8 cellular contexts compared by ENCODE assay signal in genomic region chr3:172711457-172711800, GRCh38. TPM values are rescaled to one million over a fixed set of nuclear protein-coding genes. Genes with fewer than 3 reads are reported as not detected.
DNase-seq lines count a peak whose midpoint lies in the region; ATAC-seq and TF ChIP-seq lines count a peak whose summit lies in the region.

No MANE protein-coding gene starts in this region.

- H3K4me2 ChIP-seq in neural cell (ENCODE audit: low read length) = peak overlapping the region; percentile 45

- H3K9ac ChIP-seq in neural cell (ENCODE audit: low read length) = no peak overlapping the region

- no peaks in the 10 kb centered on the region for H3K9me3 ChIP-seq in Panc1 (ENCODE audit: control insufficient read depth, insufficient read depth, low read depth, low read length)
- no peaks in the 10 kb centered on the region for H3K9me3 ChIP-seq in effector memory CD4-positive, alpha-beta T cell (ENCODE audit: control insufficient read depth, low read length)
- H3K9me3 ChIP-seq in neural cell (ENCODE audit: low read length) = no peaks in the 10 kb centered on the region

- intact Hi-C loops in Panc1 (cut with micrococcal nuclease; ENCODE audit: unreplicated experiment) = loop anchor here (2.0 kb wide), 1 partner anchor 39 kb away; no protein-coding TSS in a partner anchor

- no peak for TF ChIP-seq RAD21 in neural cell (conservative IDR thresholded peaks at IDR 0.05)

- H3F3A ChIP-seq in neural cell (ENCODE audit: insufficient read depth, low read length, poor library complexity, severe bottlenecking) = no peaks in the 10 kb centered on the region

- no peaks in the 10 kb centered on the region for H3K27me3 ChIP-seq in Panc1 (ENCODE audit: control insufficient read depth, insufficient read depth, low read length)
- H3K27me3 ChIP-seq in effector memory CD4-positive, alpha-beta T cell (replicated peaks; ENCODE audit: control insufficient read depth, insufficient read depth, low read length, poor library complexity, severe bottlenecking) = no peaks in the 10 kb centered on the region
- H3K27me3 ChIP-seq in neural cell (ENCODE audit: insufficient read depth, low read depth, low read length) = peaks cover 5% of the 10 kb centered on the region

- H3K4me3 ChIP-seq in Panc1 (ENCODE audit: low read depth in 2 of 2, low read length in 2 of 2) = peak overlapping the region; percentile 81 to 94
- H3K4me3 ChIP-seq in effector memory CD4-positive, alpha-beta T cell (ENCODE audit: insufficient read depth, low read depth, low read length, poor library complexity, severe bottlenecking) = peak overlapping the region; percentile 94
- peak overlapping the region; percentile 82 for H3K4me3 ChIP-seq in neural cell (ENCODE audit: low read length)

- in situ Hi-C loops in Panc1 (cut with HindIII; ENCODE audit: low pct_unique_long_range_greater_than_20kb, low sequenced_read_pairs) = no loop called here

- no peaks in the 10 kb centered on the region for H4K20me1 ChIP-seq in neural cell (ENCODE audit: insufficient read depth)

- TF ChIP-seq EP300 in neural cell (conservative IDR thresholded peaks at IDR 0.05; ENCODE audit: poor library complexity, severe bottlenecking) = no peak

- POLR2A ChIA-PET in Panc1 (lab: Charles Lee) = no interaction called here

- no peaks in the 10 kb centered on the region for H3K9me2 ChIP-seq in neural cell (ENCODE audit: insufficient read depth, low read length)

- BruUV-seq in Panc1 (replicated peaks; lab: Mats Ljungman, UMichigan) = TSS peak; percentile 79

- CTCF ChIA-PET in Panc1 (lab: Charles Lee) = interaction anchor here (0.5 to 1.6 kb wide), 2 partner anchors 38 to 88 kb away, joined by 6 to 10 read pairs; no protein-coding TSS in a partner anchor

- H3K79me2 ChIP-seq in neural cell (replicated peaks; ENCODE audit: insufficient read depth, low read length) = no peaks in the 10 kb centered on the region

- H3K36me3 ChIP-seq in Panc1 (ENCODE audit: control insufficient read depth, insufficient read depth, low read length) = 0 out of 2 replicates have a peak, but pooled peaks cover 5% of the 10 kb centered on the region
- no peaks in the 10 kb centered on the region for H3K36me3 ChIP-seq in effector memory CD4-positive, alpha-beta T cell (ENCODE audit: control insufficient read depth, insufficient read depth, low read length)
- no peaks in the 10 kb centered on the region for H3K36me3 ChIP-seq in neural cell (ENCODE audit: insufficient read depth, low read length)

- peak overlapping the region; percentile 96 for H3K27ac ChIP-seq in Panc1 (ENCODE audit: low read length)
- no peak overlapping the region for H3K27ac ChIP-seq in effector memory CD4-positive, alpha-beta T cell (ENCODE audit: insufficient read depth, low read length, poor library complexity, severe bottlenecking)
- no peak overlapping the region for H3K27ac ChIP-seq in neural cell (ENCODE audit: low read length)

- TF ChIP-seq CTCF in Panc1 (IDR thresholded peaks at IDR 0.05) (no peak; the same call in 1 of the 2 replicates), neural cell (IDR thresholded peaks at IDR 0.05; ENCODE audit: poor library complexity, severe bottlenecking) (no peak)

- ATAC-seq in GM21619 (IDR thresholded peaks at IDR 0.05; ENCODE audit: unreplicated experiment) = peak; percentile 0
- ATAC-seq in Panc1 = peak; percentile 29
- no peak for ATAC-seq in HG03442 (IDR thresholded peaks at IDR 0.05; ENCODE audit: unreplicated experiment)

- H2AFZ ChIP-seq in neural cell (ENCODE audit: low read depth, low read length) = peak overlapping the region; percentile 46

- DNase-seq in AML-193 (lab: John Stamatoyannopoulos, UW) (peak; percentile 91 to 94), Panc1 (ENCODE audit: low read depth, low spot score) (no peak), NCI-H510A treated with DMSO at 0.1 percent for 48 hours (lab: John Stamatoyannopoulos, UW) (no peak), amniotic stem cell (lab: John Stamatoyannopoulos, UW) (no peak)
- no peak for DNase-seq in effector memory CD4-positive, alpha-beta T cell

- H3K4me1 ChIP-seq in Panc1 (ENCODE audit: control insufficient read depth, insufficient read depth, low read length) = peaks cover 38% of the 10 kb centered on the region
- peaks cover 6% of the 10 kb centered on the region for H3K4me1 ChIP-seq in effector memory CD4-positive, alpha-beta T cell (ENCODE audit: control insufficient read depth, insufficient read depth, low read length, poor library complexity, severe bottlenecking)

TF ChIP-seq in neural cell, 6 proteins besides CTCF, POLR2A, EP300 and RAD21:
- no peak for TF ChIP-seq EZH2 (IDR thresholded peaks at IDR 0.05; ENCODE audit: borderline replicate concordance, insufficient read depth, low read length, poor library complexity, severe bottlenecking)
- TF ChIP-seq POLR2AphosphoS5 (IDR thresholded peaks at IDR 0.05) = no peak
- TF ChIP-seq REST (IDR thresholded peaks at IDR 0.05; ENCODE audit: borderline replicate concordance) = no peak
- no peak for TF ChIP-seq SMC3 (conservative IDR thresholded peaks at IDR 0.05; ENCODE audit: poor library complexity)
- TF ChIP-seq MXI1 (conservative IDR thresholded peaks at IDR 0.05; ENCODE audit: poor library complexity, severe bottlenecking) = no peak
- no peak for TF ChIP-seq TAF1 (IDR thresholded peaks at IDR 0.05; ENCODE audit: low read depth)

RNA-seq across cellular contexts. Expression of gene NCEH1, which starts 0.6 kb away (rescaled TPM):
- total RNA-seq in Panc1 (2021; ENCODE audit: unreplicated experiment) = 73.0 TPM
- 31.7 TPM for polyA plus RNA-seq in Panc1 (2012; ENCODE audit: insufficient read length)
- 2.1 TPM in 1 of 2 replicates, not detected in the other for polyA plus RNA-seq in neural cell
- polyA minus RNA-seq in neural cell = 0.46 and 1.5 TPM in 2 replicates

RNA-seq across cellular contexts. Expression of gene ECT2, which starts 39.1 kb away (rescaled TPM):
- 102 TPM for total RNA-seq in Panc1 (2021; ENCODE audit: unreplicated experiment)
- 23.7 TPM for polyA plus RNA-seq in Panc1 (2012; ENCODE audit: insufficient read length)
- polyA plus RNA-seq in neural cell = 6.3 and 8.6 TPM in 2 replicates
- polyA minus RNA-seq in neural cell = 7.9 and 8.3 TPM in 2 replicates

Comparison
In these comparisons a context has a peak if more than half of its experiments do, and no peak if none do; other contexts are left out.
1. DNase-seq: peak in AML-193 (2 of 2); none in Panc1 (single experiment), effector memory CD4-positive, alpha-beta T cell (0 of 3), NCI-H510A treated with DMSO at 0.1 percent for 48 hours (single experiment) and amniotic stem cell (single experiment).
2. Peak in every context shown above with its lines, with median percentiles within 50 percentile points of each other: H3K4me3 ChIP-seq.